8 cellular contexts compared by ENCODE assay signal in the genomic region with DNA sequence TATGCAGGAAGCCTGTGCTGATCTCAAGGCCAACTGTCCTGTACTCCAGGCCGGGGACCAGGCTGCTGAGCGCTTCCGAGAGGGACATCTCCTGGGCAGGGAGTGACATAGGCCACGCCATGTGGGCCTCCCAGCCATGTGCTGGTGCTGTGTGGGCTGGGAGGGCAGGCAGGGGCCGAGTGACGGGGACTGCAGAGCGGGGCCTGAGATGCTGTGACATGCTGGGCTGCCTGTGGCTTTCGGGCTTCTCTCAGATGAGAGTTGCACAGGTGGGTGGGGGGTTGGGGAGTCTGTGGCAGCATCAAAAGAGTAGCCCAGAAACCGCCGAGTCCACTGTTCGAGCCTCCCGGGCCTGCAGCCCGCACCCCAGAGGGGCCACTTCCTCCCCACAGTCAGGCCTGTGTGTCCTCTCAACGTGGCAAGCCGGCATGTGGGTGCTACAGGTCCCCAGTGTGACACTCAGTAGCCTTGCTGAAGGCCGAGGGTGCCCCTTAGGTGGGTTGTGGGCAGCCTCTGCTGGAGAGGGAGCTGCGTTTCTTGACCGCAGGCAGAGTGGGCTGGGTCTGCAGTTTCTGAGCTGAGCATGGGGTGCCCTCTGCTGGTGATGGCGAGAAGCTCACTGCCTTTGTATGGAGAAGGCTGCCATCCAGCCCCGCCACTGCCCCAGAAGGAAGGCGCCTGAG.
DNase-seq lines count a peak whose midpoint lies in the region; ATAC-seq and TF ChIP-seq lines count a peak whose summit lies in the region.

No MANE protein-coding gene starts in this region.

- H3K4me3 ChIP-seq in GM06990 (replicated peaks; ENCODE audit: low read depth, low read length) (no peak overlapping the region), right cardiac atrium (ENCODE audit: low read length) (no peak overlapping the region), aorta (ENCODE audit: low read length in 2 of 2) (no peak overlapping the region)

- peak overlapping the region; percentile 70 for H3K27ac ChIP-seq in angular gyrus (ENCODE audit: low read depth, low read length)
- H3K27ac ChIP-seq in right cardiac atrium (ENCODE audit: low read length) = no peak overlapping the region
- H3K27ac ChIP-seq in aorta (ENCODE audit: low read depth in 1 of 2, low read length in 2 of 2) = peak overlapping the region in 1 of 2 donors; percentile 85

- no peaks in the 10 kb centered on the region for H3K9me3 ChIP-seq in right cardiac atrium (ENCODE audit: control insufficient read depth, low read length)
- no peaks in the 10 kb centered on the region for H3K9me3 ChIP-seq in aorta (ENCODE audit: control insufficient read depth, low read length)

- WGBS in right cardiac atrium = 52% methylated on average over 21 of the region's 21 CpGs
- 34 to 37% methylated on average over 21 of the region's 21 CpGs for WGBS in aorta, 2 donors

- intact Hi-C loops in right cardiac atrium (cut with DNase I) = loop anchor here (1.0 to 2.0 kb wide), 2 partner anchors 103 kb away; no protein-coding TSS in a partner anchor
- intact Hi-C loops in aorta (cut with DNase I) = loop anchor here (1.0 to 10.0 kb wide), 2 partner anchors 103 to 243 kb away; no protein-coding TSS in a partner anchor

- ATAC-seq in right cardiac atrium (peak; percentile 71 to 76), aorta (ENCODE audit: low FRiP score) (peak; percentile 90), HG02763 (IDR thresholded peaks at IDR 0.05; ENCODE audit: unreplicated experiment) (no peak)

- peak; percentile 94 for TF ChIP-seq CTCF in GM06990 (IDR thresholded peaks at IDR 0.05; ENCODE audit: insufficient read depth, low read length, poor library complexity, severe bottlenecking)

- H3K4me1 ChIP-seq in right cardiac atrium (ENCODE audit: control insufficient read depth, insufficient read depth, low read length) (peaks cover 10% of the 10 kb centered on the region), aorta (ENCODE audit: control insufficient read depth in 1 of 2, insufficient read depth in 2 of 2, low read length in 2 of 2) (no peaks in the 10 kb centered on the region)

- peak; percentile 71 for DNase-seq in GM06990 (ENCODE audit: extremely low read depth, insufficient read length)
- peak; percentile 55 for DNase-seq in MV-4-11 (lab: John Stamatoyannopoulos, UW)
- DNase-seq in T-helper 2 cell = peak; percentile 48 to 74 (median 68)
- DNase-seq in right cardiac atrium = peak; percentile 83 to 93 (median 92)
- DNase-seq in renal cortical epithelial cell (ENCODE audit: low read depth) = peak; percentile 59
- peak; percentile 91 to 97 for DNase-seq in aorta

- H3K27me3 ChIP-seq in GM06990 (replicated peaks; ENCODE audit: control insufficient read depth, insufficient read depth, low read length) = no peaks in the 10 kb centered on the region
- H3K27me3 ChIP-seq in right cardiac atrium (ENCODE audit: control insufficient read depth, insufficient read depth) = no peaks in the 10 kb centered on the region
- no peaks in the 10 kb centered on the region for H3K27me3 ChIP-seq in aorta (ENCODE audit: control insufficient read depth in 1 of 2, insufficient read depth in 2 of 2, low read length in 1 of 2)

- H3K36me3 ChIP-seq in GM06990 (ENCODE audit: control insufficient read depth, insufficient read depth, low read length) (peaks cover 21% of the 10 kb centered on the region), aorta (ENCODE audit: control insufficient read depth in 1 of 2, insufficient read depth in 2 of 2, low read length in 1 of 2) (no peaks in the 10 kb centered on the region)
